22 cellular contexts compared by ENCODE assay signal in the genomic region with DNA sequence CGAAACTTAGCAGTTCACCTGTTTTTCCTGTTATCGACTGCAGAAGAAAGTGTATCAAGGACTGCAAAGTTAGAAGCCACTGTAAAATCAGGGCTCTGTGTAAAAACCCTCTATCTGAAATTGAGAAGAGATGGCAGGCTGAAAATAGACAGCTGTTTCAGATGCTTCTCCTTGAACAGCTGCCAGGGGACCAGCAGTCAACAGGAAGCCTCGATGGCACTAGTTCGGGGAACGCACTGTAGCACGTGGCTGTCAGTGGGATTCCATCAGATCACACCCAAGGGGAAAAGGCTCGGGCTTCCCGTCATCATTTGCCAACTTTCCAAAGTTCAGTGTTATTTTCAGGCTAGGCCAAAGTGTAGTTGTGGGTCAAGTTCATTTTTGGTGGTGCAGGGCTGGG.
DNase-seq lines count a peak whose midpoint lies in the region; ATAC-seq, FAIRE-seq and TF ChIP-seq lines count a peak whose summit lies in the region.
"Had no signal": no experiment of that assay in that cellular context is flagged by ENCODE, and none has a peak within 500 bp of the region (broad histone marks: within the 10 kb centered on the region; RNA-seq: fewer than 3 reads in every experiment).

No MANE protein-coding gene starts in this region.

- no peaks in the 10 kb centered on the region for H3K27me3 Mint-ChIP-seq in naive thymus-derived CD4-positive, alpha-beta T cell

- FAIRE-seq in bronchial epithelial cell (lab: Jason Lieb, UNC) = peak; percentile 62
- FAIRE-seq: endothelial cell of umbilical vein, GM18507 had no signal

- H3K27ac ChIP-seq in right lobe of liver = no peak overlapping the region
- H3K27ac ChIP-seq in skeletal muscle tissue (ENCODE audit: low read depth, low read length) = peak overlapping the region; percentile 39
- H3K27ac ChIP-seq in naive thymus-derived CD4-positive, alpha-beta T cell (ENCODE audit: low read depth, low read length) = no peak overlapping the region
- H3K27ac ChIP-seq: suprapubic skin, WERI-Rb-1 had no signal

- CTCF ChIA-PET in naive thymus-derived CD4-positive, alpha-beta T cell (lab: Charles Lee) = no interaction called here

- no peaks in the 10 kb centered on the region for H3K4me1 Mint-ChIP-seq in naive thymus-derived CD4-positive, alpha-beta T cell

- H3K4me3 Mint-ChIP-seq in naive thymus-derived CD4-positive, alpha-beta T cell = no peak overlapping the region

- ATAC-seq in GM21367 (IDR thresholded peaks at IDR 0.05; ENCODE audit: unreplicated experiment) (peak; percentile 42), right lobe of liver (peak; percentile 41 to 59 (median 54)), HG02852 (IDR thresholded peaks at IDR 0.05; ENCODE audit: unreplicated experiment) (no peak)
- ATAC-seq in naive thymus-derived CD4-positive, alpha-beta T cell = no peak
- ATAC-seq: Panc1 had no signal

- H3K9me3 ChIP-seq in right lobe of liver = no peaks in the 10 kb centered on the region
- no peaks in the 10 kb centered on the region for H3K9me3 ChIP-seq in skeletal muscle tissue (ENCODE audit: control insufficient read depth in 3 of 3, low read length in 3 of 3)
- H3K9me3 ChIP-seq in naive thymus-derived CD4-positive, alpha-beta T cell (ENCODE audit: control insufficient read depth in 2 of 3, low read length in 3 of 3) = no peaks in the 10 kb centered on the region
- H3K9me3 ChIP-seq: MG63, suprapubic skin had no signal

- H3K4me1 ChIP-seq in right lobe of liver (no peaks in the 10 kb centered on the region), skeletal muscle tissue (ENCODE audit: control insufficient read depth in 3 of 3, insufficient read depth in 3 of 3, low read length in 3 of 3) (peaks cover 7 to 10% (median 9%) of the 10 kb centered on the region in 3 donors)
- no peaks in the 10 kb centered on the region for H3K4me1 ChIP-seq in naive thymus-derived CD4-positive, alpha-beta T cell (ENCODE audit: control insufficient read depth in 2 of 2, insufficient read depth in 2 of 2, low read length in 2 of 2)

- H3K9ac ChIP-seq in skeletal muscle tissue (ENCODE audit: low read depth in 1 of 3, low read length in 3 of 3) = no peak overlapping the region

- no peak for TF ChIP-seq POLR2A in right lobe of liver (IDR thresholded peaks at IDR 0.05)

- DNase-seq in bronchial epithelial cell (ENCODE audit: low read depth) (no peak), right lobe of liver (peak in 1 of 3 donors; percentile 26), SHP77 treated with DMSO at 0.1 percent for 48 hours (lab: John Stamatoyannopoulos, UW) (no peak), germinal center (ENCODE audit: low spot score) (no peak)
- DNase-seq in naive thymus-derived CD4-positive, alpha-beta T cell = no peak
- DNase-seq: AML-193; DMS 273 treated with DMSO at 0.1 percent for 48 hours; GOT3; islet precursor cell; MG63; NCI-H748 treated with DMSO at 0.1 percent for 48 hours; stimulated activated CD4-positive, alpha-beta T cell treated with anti-CD3 and anti-CD28 coated beads, Interleukin-1b, Interleukin-23, amount 100 ng/mL, for 48 hours; T-helper 1 cell; WERI-Rb-1 had no signal

- intact Hi-C loops in right lobe of liver (cut with DNase I) = no loop called here
- intact Hi-C loops in naive thymus-derived CD4-positive, alpha-beta T cell (cut with micrococcal nuclease) = no loop called here

- POLR2A ChIA-PET in naive thymus-derived CD4-positive, alpha-beta T cell (lab: Charles Lee) = no interaction called here

- TF ChIP-seq CTCF in bronchial epithelial cell (IDR thresholded peaks at IDR 0.05; ENCODE audit: insufficient read depth, low read length, severe bottlenecking) (no peak), right lobe of liver (IDR thresholded peaks at IDR 0.05) (no peak)

- H3K9me3 Mint-ChIP-seq in naive thymus-derived CD4-positive, alpha-beta T cell = peaks cover 0 to 3% (median 0%) of the 10 kb centered on the region in 11 donors
- H3K9me3 Mint-ChIP-seq: activated T-helper 2 cell treated with anti-CD3 and anti-CD28 coated beads, Interferon-gamma antibody, Interleukin-2, Interleukin-4, amounts not matched to agents 10 μg/mL and 5 μg/mL and 100 μg/mL, durations not matched to agents 14 hours and 24 hours and 36 hours had no signal

- 32% methylated on average over 4 of the region's 8 CpGs for WGBS in right lobe of liver (ENCODE audit: insufficient coverage, low coverage, low lambda C conversion rate, missing lambda C conversion rate)

- H3K27ac Mint-ChIP-seq in naive thymus-derived CD4-positive, alpha-beta T cell = no peak overlapping the region
- H3K27ac Mint-ChIP-seq: activated T-helper 2 cell treated with anti-CD3 and anti-CD28 coated beads, Interferon-gamma antibody, Interleukin-2, Interleukin-4, amounts not matched to agents 10 μg/mL and 5 μg/mL and 100 μg/mL, durations not matched to agents 14 hours and 24 hours and 36 hours had no signal

- H3K4me3 ChIP-seq in bronchial epithelial cell (ENCODE audit: low read depth, low read length) (no peak overlapping the region), right lobe of liver (no peak overlapping the region), skeletal muscle tissue (ENCODE audit: low read length in 3 of 3) (no peak overlapping the region)
- H3K4me3 ChIP-seq in naive thymus-derived CD4-positive, alpha-beta T cell (ENCODE audit: low read length) = no peak overlapping the region
- H3K4me3 ChIP-seq: MG63, suprapubic skin had no signal

- H3K36me3 Mint-ChIP-seq in naive thymus-derived CD4-positive, alpha-beta T cell = no peaks in the 10 kb centered on the region

- no peaks in the 10 kb centered on the region for H3K36me3 ChIP-seq in bronchial epithelial cell (ENCODE audit: control insufficient read depth, insufficient read depth, low read length)
- H3K36me3 ChIP-seq in right lobe of liver = no peaks in the 10 kb centered on the region
- no peaks in the 10 kb centered on the region for H3K36me3 ChIP-seq in skeletal muscle tissue (ENCODE audit: control insufficient read depth in 3 of 3, insufficient read depth in 3 of 3, low read length in 3 of 3)
- H3K36me3 ChIP-seq in naive thymus-derived CD4-positive, alpha-beta T cell (ENCODE audit: control insufficient read depth in 2 of 3, insufficient read depth in 3 of 3, low read length in 3 of 3) = no peaks in the 10 kb centered on the region
- H3K36me3 ChIP-seq: MG63, suprapubic skin, WERI-Rb-1 had no signal

- H3K27me3 ChIP-seq in bronchial epithelial cell (ENCODE audit: control insufficient read depth, insufficient read depth, low read length) = no peaks in the 10 kb centered on the region
- H3K27me3 ChIP-seq in right lobe of liver = no peaks in the 10 kb centered on the region
- no peaks in the 10 kb centered on the region for H3K27me3 ChIP-seq in skeletal muscle tissue (ENCODE audit: control insufficient read depth in 3 of 3, insufficient read depth in 3 of 3, low read length in 3 of 3)
- H3K27me3 ChIP-seq in naive thymus-derived CD4-positive, alpha-beta T cell (ENCODE audit: control insufficient read depth in 2 of 2, insufficient read depth in 2 of 2, low read length in 2 of 2) = no peaks in the 10 kb centered on the region
- H3K27me3 ChIP-seq: MG63, suprapubic skin had no signal

Comparison
In these comparisons a context has a peak if more than half of its experiments do, and no peak if none do; other contexts are left out.
1. ATAC-seq: peak in GM21367 (single experiment) and right lobe of liver (4 of 4); none in HG02852 (single experiment) and naive thymus-derived CD4-positive, alpha-beta T cell (single experiment).